17 cellular contexts compared by ENCODE assay signal in genomic region chr3:7371693-7372572, GRCh38.
DNase-seq lines count a peak whose midpoint lies in the region; ATAC-seq, FAIRE-seq and TF ChIP-seq lines count a peak whose summit lies in the region.
"Had no signal": no experiment of that assay in that cellular context is flagged by ENCODE, and none has a peak within 500 bp of the region (broad histone marks: within the 10 kb centered on the region; RNA-seq: fewer than 3 reads in every experiment).

No MANE protein-coding gene starts in this region.

- H3K9me3 ChIP-seq in mammary epithelial cell (replicated peaks; ENCODE audit: insufficient read depth, low read length): no peaks in the 10 kb centered on the region
- H3K9me3 ChIP-seq in lower lobe of right lung: no peaks in the 10 kb centered on the region
- H3K9me3 ChIP-seq in MG63: no peaks in the 10 kb centered on the region
- no peaks in the 10 kb centered on the region for H3K9me3 ChIP-seq in pancreas
- H3K9me3 ChIP-seq: HAP-1 had no signal

- dilution Hi-C loops in mammary epithelial cell (cut with HindIII; ENCODE audit: low sequenced_read_pairs): no loop called here

- no TSS peak for BruUV-seq in MCF 10A (replicated peaks; lab: Mats Ljungman, UMichigan)
- BruUV-seq in mammary epithelial cell (replicated peaks; lab: Mats Ljungman, UMichigan): no TSS peak

- H3K27ac Mint-ChIP-seq in MCF 10A (ENCODE audit: low read depth, unreplicated experiment): no peak overlapping the region
- H3K27ac Mint-ChIP-seq: CD14-positive monocyte; CD8-positive, alpha-beta T cell; HFFc6 had no signal

- 62% methylated on average over 7 of the region's 7 CpGs for WGBS in mammary epithelial cell (ENCODE audit: low coverage, missing lambda C conversion rate)
- 50 to 58% methylated on average over 7 of the region's 7 CpGs for WGBS in pancreas, 2 donors

- TF ChIP-seq CTCF in MCF 10A (IDR thresholded peaks at IDR 0.05; ENCODE audit: unreplicated experiment): no peak
- TF ChIP-seq CTCF in mammary epithelial cell (conservative IDR thresholded peaks at IDR 0.05 in 1 of 2, IDR thresholded peaks at IDR 0.05 in 1 of 2; ENCODE audit: extremely low read depth in 1 of 2, insufficient read depth in 1 of 2, low read depth in 1 of 2, low read length in 2 of 2): no peak
- TF ChIP-seq CTCF in lower lobe of right lung (IDR thresholded peaks at IDR 0.05): no peak
- no peak for TF ChIP-seq CTCF in pancreas (IDR thresholded peaks at IDR 0.05)

- H3K36me3 Mint-ChIP-seq in MCF 10A (ENCODE audit: insufficient read depth, unreplicated experiment): no peaks in the 10 kb centered on the region
- H3K36me3 Mint-ChIP-seq: CD14-positive monocyte; CD8-positive, alpha-beta T cell had no signal

- DNase-seq in MCF 10A (ENCODE audit: unreplicated experiment) (peak; percentile 22), mammary epithelial cell (no peak), lower lobe of right lung (no peak), occipital lobe (lab: John Stamatoyannopoulos, UW) (peak; percentile 32), DMS79 (lab: John Stamatoyannopoulos, UW) (no peak), MG63 (no peak), pancreas (no peak)
- DNase-seq: CD8-positive, alpha-beta T cell; COR-L47; GF-D8; HFFc6; IMR-90 had no signal

- in situ Hi-C loops in mammary epithelial cell (cut with MboI; ENCODE audit: low sequenced_read_pairs in 2 of 2): no loop called here

- no peaks in the 10 kb centered on the region for H3K4me1 ChIP-seq in mammary epithelial cell (ENCODE audit: insufficient read depth, low read length)
- no peaks in the 10 kb centered on the region for H3K4me1 ChIP-seq in lower lobe of right lung
- H3K4me1 ChIP-seq in pancreas: peaks cover 4 to 9% (median 5%) of the 10 kb centered on the region in 3 donors
- H3K4me1 ChIP-seq: HAP-1 had no signal

- H3K27me3 ChIP-seq in mammary epithelial cell (ENCODE audit: insufficient read depth, low read length): no peaks in the 10 kb centered on the region
- no peaks in the 10 kb centered on the region for H3K27me3 ChIP-seq in lower lobe of right lung (ENCODE audit: low read depth)
- H3K27me3 ChIP-seq in MG63: no peaks in the 10 kb centered on the region
- H3K27me3 ChIP-seq in pancreas: no peaks in the 10 kb centered on the region

- H3K4me3 ChIP-seq in mammary epithelial cell (replicated peaks in 1 of 3; ENCODE audit: insufficient read depth in 1 of 3, low read depth in 2 of 3, low read length in 3 of 3) (no peak overlapping the region), lower lobe of right lung (no peak overlapping the region), MG63 (no peak overlapping the region), pancreas (no peak overlapping the region)
- H3K4me3 ChIP-seq: HAP-1 had no signal

- peak overlapping the region; percentile 24 for H3K4me3 Mint-ChIP-seq in MCF 10A (ENCODE audit: unreplicated experiment)
- H3K4me3 Mint-ChIP-seq: CD8-positive, alpha-beta T cell; HFFc6 had no signal

- no peaks in the 10 kb centered on the region for H3K9me3 Mint-ChIP-seq in MCF 10A (ENCODE audit: unreplicated experiment)
- H3K9me3 Mint-ChIP-seq: CD8-positive, alpha-beta T cell had no signal

- H2AFZ ChIP-seq in mammary epithelial cell (ENCODE audit: low read depth, low read length): no peak overlapping the region

- CTCF ChIA-PET in MCF 10A (lab: Yijun Ruan, JAX) (interaction anchor here (0.6 kb wide), 1 partner anchor 770 kb away, joined by 4 read pairs; no protein-coding TSS in a partner anchor), mammary epithelial cell (lab: Charles Lee; ENCODE audit: low non-redundant PET) (no interaction called here)

- H3K4me1 Mint-ChIP-seq in MCF 10A (ENCODE audit: insufficient read depth, unreplicated experiment): peaks cover 19% of the 10 kb centered on the region
- H3K4me1 Mint-ChIP-seq: CD14-positive monocyte had no signal

- POLR2A ChIA-PET in MCF 10A (lab: Yijun Ruan, JAX): no interaction called here

- no peaks in the 10 kb centered on the region for H3K36me3 ChIP-seq in mammary epithelial cell (ENCODE audit: insufficient read depth, low read length)
- no peaks in the 10 kb centered on the region for H3K36me3 ChIP-seq in lower lobe of right lung
- no peaks in the 10 kb centered on the region for H3K36me3 ChIP-seq in MG63
- H3K36me3 ChIP-seq in pancreas: no peaks in the 10 kb centered on the region
- H3K36me3 ChIP-seq: HAP-1 had no signal

- H4K20me1 ChIP-seq in mammary epithelial cell (ENCODE audit: insufficient read depth, low read length): no peaks in the 10 kb centered on the region

- no peak overlapping the region for H3K4me2 ChIP-seq in mammary epithelial cell (ENCODE audit: insufficient read depth, low read depth, low read length)

- H3K27ac ChIP-seq in mammary epithelial cell (ENCODE audit: insufficient read depth, low read depth, low read length): no peak overlapping the region
- H3K27ac ChIP-seq in lower lobe of right lung: no peak overlapping the region
- no peak overlapping the region for H3K27ac ChIP-seq in pancreas
- H3K27ac ChIP-seq: 22Rv1 had no signal

- no peaks in the 10 kb centered on the region for H3K27me3 Mint-ChIP-seq in MCF 10A (ENCODE audit: insufficient read depth, unreplicated experiment)

- FAIRE-seq in pancreas (lab: Jason Lieb, UNC): no peak
- FAIRE-seq: H1 had no signal

- H3K79me2 ChIP-seq in mammary epithelial cell (ENCODE audit: insufficient read depth, low read length): no peaks in the 10 kb centered on the region

- H3K9ac ChIP-seq in mammary epithelial cell (ENCODE audit: insufficient read depth, low read length): no peak overlapping the region

- intact Hi-C loops in MCF 10A (cut with micrococcal nuclease) (no loop called here), mammary epithelial cell (cut with micrococcal nuclease) (no loop called here), lower lobe of right lung (cut with DNase I) (no loop called here), pancreas (cut with DNase I) (no loop called here)

- peak; percentile 72 to 82 for ATAC-seq in lower lobe of right lung
- ATAC-seq in GM19023 (IDR thresholded peaks at IDR 0.05; ENCODE audit: unreplicated experiment): no peak
- ATAC-seq in pancreas: no peak
- ATAC-seq: CD8-positive, alpha-beta T cell had no signal

Comparison
In these comparisons a context has a peak if more than half of its experiments do, and no peak if none do; other contexts are left out.
1. DNase-seq: peak in MCF 10A (single experiment) and occipital lobe (single experiment); none in mammary epithelial cell (single experiment), lower lobe of right lung (single experiment), DMS79 (single experiment), MG63 (single experiment) and pancreas (0 of 6).
2. ATAC-seq: peak in lower lobe of right lung (2 of 2); none in GM19023 (single experiment) and pancreas (0 of 4).